ENCODE assay signal across 8 cellular contexts in the genomic region with DNA sequence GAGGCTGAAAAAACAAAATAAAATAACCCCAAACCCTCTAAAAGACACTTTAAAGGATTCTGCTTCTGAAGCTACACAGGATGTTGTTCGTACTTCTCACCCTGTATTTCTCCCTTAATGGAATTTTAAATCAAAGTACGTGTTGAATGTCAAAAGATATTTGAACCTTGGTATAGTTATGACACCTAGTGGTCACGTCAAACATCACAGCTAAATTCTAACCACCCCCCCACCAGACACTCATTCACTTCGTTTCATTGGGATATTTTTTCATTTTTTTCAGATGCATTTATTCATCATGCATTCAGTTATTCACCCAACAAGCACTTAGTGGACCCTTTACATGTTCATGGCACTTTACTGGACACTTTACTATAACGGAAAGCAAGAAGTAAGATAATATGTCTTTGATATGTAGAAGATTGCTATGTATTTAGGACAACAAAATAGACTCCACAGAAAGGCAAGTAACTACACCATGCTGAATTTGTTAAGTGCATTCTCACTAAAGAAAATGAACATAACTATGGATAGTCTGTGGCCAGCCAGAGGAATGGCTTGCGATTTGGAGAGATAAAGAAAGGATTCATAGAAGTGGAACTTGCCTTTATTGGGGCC.
A peak's percentile ranks its signal among the peaks of the same experiment; 100 is the strongest.
DNase-seq lines count a peak whose midpoint lies in the region; ATAC-seq and TF ChIP-seq lines count a peak whose summit lies in the region.

No MANE protein-coding gene starts in this region.

- no peaks in the 10 kb centered on the region for H3K4me1 Mint-ChIP-seq in MCF 10A (ENCODE audit: insufficient read depth, unreplicated experiment)

- ATAC-seq in heart left ventricle (peak in 3 of 4 donors; percentile 52 to 59 (median 59)), HG02852 (IDR thresholded peaks at IDR 0.05; ENCODE audit: unreplicated experiment) (peak; percentile 82), Panc1 (peak; percentile 63; the same call in 1 of the 2 replicates)

- CTCF ChIA-PET in Panc1 (lab: Charles Lee) (no interaction called here), MCF 10A (lab: Yijun Ruan, JAX) (interaction anchor here (0.5 to 2.1 kb wide), 16 partner anchors 11 to 1299 kb away, joined by 3 to 10 read pairs (median 3); no protein-coding TSS in a partner anchor)

- no peak overlapping the region for H3K4me3 Mint-ChIP-seq in MCF 10A (ENCODE audit: unreplicated experiment)

- peak in 1 of 5 donors; percentile 6 for DNase-seq in heart left ventricle
- no peak for DNase-seq in cardiac septum (ENCODE audit: low spot score)
- DNase-seq in Panc1 (ENCODE audit: low read depth, low spot score): peak; percentile 10
- DNase-seq in MCF 10A (ENCODE audit: unreplicated experiment): peak; percentile 38
- DNase-seq in kidney tubule cell (ENCODE audit: low spot score): peak; percentile 51
- DNase-seq in tibial artery: no peak
- DNase-seq in DMS79 (lab: John Stamatoyannopoulos, UW): no peak

- H3K27ac ChIP-seq in heart left ventricle (no peak overlapping the region), Panc1 (ENCODE audit: low read length) (no peak overlapping the region), tibial artery (no peak overlapping the region)

- BruUV-seq in Panc1 (replicated peaks; lab: Mats Ljungman, UMichigan) (no TSS peak), MCF 10A (replicated peaks; lab: Mats Ljungman, UMichigan) (no TSS peak)

- H3K36me3 ChIP-seq in heart left ventricle (no peaks in the 10 kb centered on the region), Panc1 (ENCODE audit: control insufficient read depth, insufficient read depth, low read length) (no peaks in the 10 kb centered on the region), tibial artery (no peaks in the 10 kb centered on the region)

- H3K36me3 Mint-ChIP-seq in MCF 10A (ENCODE audit: insufficient read depth, unreplicated experiment): no peaks in the 10 kb centered on the region

- H3K4me3 ChIP-seq in heart left ventricle (peak overlapping the region in 1 of 12 donors; percentile 30), Panc1 (ENCODE audit: low read depth in 2 of 2, low read length in 2 of 2) (no peak overlapping the region), tibial artery (no peak overlapping the region)

- peak; percentile 44 to 69 (median 60) for TF ChIP-seq CTCF in heart left ventricle (IDR thresholded peaks at IDR 0.05)
- TF ChIP-seq CTCF in Panc1 (IDR thresholded peaks at IDR 0.05): peak; percentile 62; the same call in 1 of the 2 replicates
- TF ChIP-seq CTCF in MCF 10A (IDR thresholded peaks at IDR 0.05; ENCODE audit: unreplicated experiment): peak; percentile 53
- TF ChIP-seq CTCF in tibial artery (IDR thresholded peaks at IDR 0.05): peak; percentile 46 to 47

- in situ Hi-C loops in Panc1 (cut with HindIII; ENCODE audit: low pct_unique_long_range_greater_than_20kb, low sequenced_read_pairs): no loop called here

- no peaks in the 10 kb centered on the region for H3K27me3 Mint-ChIP-seq in MCF 10A (ENCODE audit: insufficient read depth, unreplicated experiment)

- H3K9me3 Mint-ChIP-seq in MCF 10A (ENCODE audit: unreplicated experiment): no peaks in the 10 kb centered on the region

- peaks cover 0 to 12% (median 0%) of the 10 kb centered on the region in 9 donors for H3K27me3 ChIP-seq in heart left ventricle
- no peaks in the 10 kb centered on the region for H3K27me3 ChIP-seq in Panc1 (ENCODE audit: control insufficient read depth, insufficient read depth, low read length)
- H3K27me3 ChIP-seq in tibial artery: no peaks in the 10 kb centered on the region

- intact Hi-C loops in heart left ventricle (cut with DNase I): loop anchor here in 9 of 10 donors (5.0 to 10.0 kb wide), 3 partner anchors 517 to 527 kb away; no protein-coding TSS in a partner anchor
- intact Hi-C loops in cardiac septum (cut with DNase I): loop anchor here (2.0 kb wide), 1 partner anchor 527 kb away; no protein-coding TSS in a partner anchor
- intact Hi-C loops in Panc1 (cut with micrococcal nuclease; ENCODE audit: unreplicated experiment): loop anchor here (5.0 kb wide), 1 partner anchor 525 kb away; no protein-coding TSS in a partner anchor
- intact Hi-C loops in MCF 10A (cut with micrococcal nuclease): loop anchor here (1.0 to 5.0 kb wide), 5 partner anchors 185 to 960 kb away; no protein-coding TSS in a partner anchor
- intact Hi-C loops in tibial artery (cut with DNase I; ENCODE audit: low total_unique reads): no loop called here

- H3K27ac Mint-ChIP-seq in MCF 10A (ENCODE audit: low read depth, unreplicated experiment): no peak overlapping the region

- WGBS in heart left ventricle, 4 donors: 10 to 19% (median 14%) methylated on average over 6 of the region's 6 CpGs

- POLR2A ChIA-PET in Panc1 (lab: Charles Lee): no interaction called here
- POLR2A ChIA-PET in MCF 10A (lab: Yijun Ruan, JAX): interaction anchor here (1.3 kb wide), 1 partner anchor 527 kb away, joined by 6 read pairs; no protein-coding TSS in a partner anchor

- TF ChIP-seq POLR2A in heart left ventricle (IDR thresholded peaks at IDR 0.05): no peak

- H3K4me1 ChIP-seq in heart left ventricle (peaks cover 0 to 4% (median 0%) of the 10 kb centered on the region in 12 donors), Panc1 (ENCODE audit: control insufficient read depth, insufficient read depth, low read length) (no peaks in the 10 kb centered on the region), tibial artery (no peaks in the 10 kb centered on the region)

- H3K9me3 ChIP-seq in heart left ventricle: no peaks in the 10 kb centered on the region
- no peaks in the 10 kb centered on the region for H3K9me3 ChIP-seq in Panc1 (ENCODE audit: control insufficient read depth, insufficient read depth, low read depth, low read length)
- no peaks in the 10 kb centered on the region for H3K9me3 ChIP-seq in tibial artery

Comparison
In these comparisons a context has a peak if more than half of its experiments do, and no peak if none do; other contexts are left out.
1. DNase-seq: peak in Panc1 (single experiment), MCF 10A (single experiment) and kidney tubule cell (single experiment); none in cardiac septum (single experiment), tibial artery (0 of 2) and DMS79 (single experiment).
2. Peak in every context shown above with its lines, with median percentiles within 50 percentile points of each other: ATAC-seq and CTCF ChIP-seq.